ENCODE assay signal across 9 cellular contexts in genomic region chrX:106168107-106168506, GRCh38. TPM values are rescaled to one million over a fixed set of nuclear protein-coding genes. Genes with fewer than 3 reads are reported as not detected.
A peak's percentile ranks its signal among the peaks of the same experiment; 100 is the strongest.
DNase-seq lines count a peak whose midpoint lies in the region; ATAC-seq and TF ChIP-seq lines count a peak whose summit lies in the region.
"Had no signal": no experiment of that assay in that cellular context is flagged by ENCODE, and none has a peak within 500 bp of the region (broad histone marks: within the 10 kb centered on the region; RNA-seq: fewer than 3 reads in every experiment).

PWWP3B (plus strand) TSS chrX:106168305; CDS start chrX:106205433, 37,128 bp downstream.

- peak; percentile 39 for DNase-seq in LHCN-M2 (ENCODE audit: low read depth)
- DNase-seq in breast epithelium (ENCODE audit: low spot score in 2 of 2), result peak in 1 of 2 donors; percentile 50
- DNase-seq in kidney epithelial cell (ENCODE audit: low read depth), result peak; percentile 26
- DNase-seq in stomach, result peak; percentile 65
- DNase-seq in activated CD4-positive, alpha-beta T cell treated with anti-CD3 and anti-CD28 coated beads, Interleukin-2, amount 50 U/mL, for 48 hours, result no peak
- DNase-seq in AG08395 (ENCODE audit: low spot score), result no peak
- no peak for DNase-seq in coronary artery (ENCODE audit: low spot score)
- DNase-seq: T-cell had no signal

- H3K27ac ChIP-seq in breast epithelium (no peak within 1 kb of the TSS), stomach (no peak within 1 kb of the TSS), coronary artery (no peak within 1 kb of the TSS)

- H3K36me3 ChIP-seq in breast epithelium, result no peaks in the 10 kb centered on the region
- no peaks in the 10 kb centered on the region for H3K36me3 ChIP-seq in kidney epithelial cell (ENCODE audit: control insufficient read depth, insufficient read depth, low read length)
- H3K36me3 ChIP-seq in stomach, result no peaks in the 10 kb centered on the region

- intact Hi-C loops in breast epithelium (cut with DNase I; ENCODE audit: low total_unique reads), result no loop called here
- intact Hi-C loops in stomach (cut with DNase I; ENCODE audit: low total_unique reads), result no loop called here

- no peak for TF ChIP-seq EP300 in stomach (IDR thresholded peaks at IDR 0.05)

- no peaks in the 10 kb centered on the region for H3K4me1 ChIP-seq in breast epithelium
- no peaks in the 10 kb centered on the region for H3K4me1 ChIP-seq in stomach

- TF ChIP-seq POLR2A in breast epithelium (IDR thresholded peaks at IDR 0.05) (no peak), stomach (IDR thresholded peaks at IDR 0.05) (no peak)

- TF ChIP-seq CTCF in breast epithelium (IDR thresholded peaks at IDR 0.05) (no peak), kidney epithelial cell (IDR thresholded peaks at IDR 0.05; ENCODE audit: insufficient read depth, low read length, poor library complexity, severe bottlenecking) (no peak), stomach (IDR thresholded peaks at IDR 0.05) (no peak), coronary artery (IDR thresholded peaks at IDR 0.05) (no peak)

- H3K4me3 ChIP-seq in breast epithelium, result peak within 1 kb of the TSS in 2 of 3 donors; percentile 24 to 34
- peak within 1 kb of the TSS; percentile 31 for H3K4me3 ChIP-seq in kidney epithelial cell (ENCODE audit: low read depth, low read length)
- H3K4me3 ChIP-seq in stomach, result peak within 1 kb of the TSS in 2 of 4 donors; percentile 6 to 26
- H3K4me3 ChIP-seq in coronary artery, result no peak within 1 kb of the TSS

- ATAC-seq in HG02938 (IDR thresholded peaks at IDR 0.05; ENCODE audit: unreplicated experiment), result no peak
- ATAC-seq: T-cell had no signal

- H3K9me3 ChIP-seq in breast epithelium (no peaks in the 10 kb centered on the region), stomach (no peaks in the 10 kb centered on the region)

- WGBS in stomach, 5 donors, result 2 to 34% (median 6%) methylated on average over 13 to 14 of the region's 14 CpGs

- H3K27me3 ChIP-seq in breast epithelium (peaks cover 0 to 20% of the 10 kb centered on the region in 2 donors), kidney epithelial cell (ENCODE audit: control insufficient read depth, insufficient read depth, low read length) (no peaks in the 10 kb centered on the region), stomach (peaks cover 0 to 6% (median 0%) of the 10 kb centered on the region in 3 donors)

RNA-seq across cellular contexts. Expression of gene PWWP3B, which starts in this region (rescaled TPM):
- total RNA-seq in LHCN-M2 (2014; rRNA removed) (12.2 and 16.7 TPM in 2 replicates), breast epithelium (10 to 100 TPM in 1 of 3 donors, 1 to 10 TPM in 2; 2.6 to 13.9 (median 7.0) TPM), kidney epithelial cell (1.2 and 1.4 TPM in 2 replicates), stomach (1 to 10 TPM in 3 of 5 donors, under 1 TPM in 1, not detected in 1; under 0.01 to 4.9 (median 2.9) TPM)
- polyA plus RNA-seq in LHCN-M2 (2012), result 1.2 TPM
- 1 to 10 TPM in 1 of 3 donors, under 1 TPM in 2; 0.25 to 1.2 (median 0.25) TPM for polyA plus RNA-seq in stomach

Comparison
In these comparisons a context has a peak if more than half of its experiments do, and no peak if none do; other contexts are left out.
1. DNase-seq: peak in LHCN-M2 (single experiment), kidney epithelial cell (single experiment) and stomach (single experiment); none in activated CD4-positive, alpha-beta T cell treated with anti-CD3 and anti-CD28 coated beads, Interleukin-2, amount 50 U/mL, for 48 hours (0 of 2), AG08395 (single experiment) and coronary artery (single experiment).